Comparison of ENCODE assay signal across 17 cellular contexts in the genomic region with DNA sequence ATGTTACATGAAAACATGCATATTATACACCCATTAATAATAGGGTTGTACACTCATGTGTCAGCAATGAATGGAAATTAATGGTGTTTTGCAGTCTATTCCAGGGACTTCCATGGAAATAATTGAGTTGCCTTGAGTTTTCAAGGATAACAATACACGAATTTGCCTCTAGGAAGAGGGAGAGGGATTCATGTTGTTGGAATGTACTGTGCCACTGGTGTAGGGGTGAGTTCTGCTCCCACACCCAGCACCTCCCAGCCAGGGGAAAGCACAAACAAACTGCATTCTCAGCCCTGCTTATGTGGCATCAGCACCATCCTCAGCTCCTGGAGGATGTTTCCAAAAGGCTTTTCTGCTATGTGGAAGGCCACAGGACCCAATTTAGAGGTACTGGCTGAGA. TPM values are rescaled to one million over a fixed set of nuclear protein-coding genes. Genes with fewer than 3 reads are reported as not detected.
DNase-seq lines count a peak whose midpoint lies in the region; TF ChIP-seq lines count a peak whose summit lies in the region.
"Had no signal": no experiment of that assay in that cellular context is flagged by ENCODE, and none has a peak within 500 bp of the region (broad histone marks: within the 10 kb centered on the region; RNA-seq: fewer than 3 reads in every experiment).

No MANE protein-coding gene starts in this region.

- H3K36me3 ChIP-seq in thyroid gland = no peaks in the 10 kb centered on the region
- H3K36me3 ChIP-seq in neuronal stem cell (replicated peaks in 1 of 2; ENCODE audit: control insufficient read depth in 2 of 2, insufficient read depth in 2 of 2, low read length in 2 of 2) = peaks cover 0 to 2% of the 10 kb centered on the region in 2 donors
- H3K36me3 ChIP-seq: heart left ventricle had no signal

- no peak overlapping the region for H3K4me3 Mint-ChIP-seq in chondrocyte (ENCODE audit: unreplicated experiment)
- H3K4me3 Mint-ChIP-seq: IgD-negative memory B cell had no signal

- peak overlapping the region; percentile 58 for H3K27ac Mint-ChIP-seq in chondrocyte (ENCODE audit: unreplicated experiment)
- H3K27ac Mint-ChIP-seq: IgD-negative memory B cell had no signal

- no peak overlapping the region for H2BK5ac ChIP-seq in neuronal stem cell (ENCODE audit: low read length)

- H4K8ac ChIP-seq in neuronal stem cell (ENCODE audit: low read depth, low read length) = no peak overlapping the region

- no peak overlapping the region for H2AK5ac ChIP-seq in neuronal stem cell (ENCODE audit: low read depth, low read length)

- no peak overlapping the region for H2BK12ac ChIP-seq in neuronal stem cell (ENCODE audit: low read length)

- no peak overlapping the region for H3K4me3 ChIP-seq in thyroid gland (replicated peaks in 1 of 3)
- H3K4me3 ChIP-seq in neuronal stem cell (ENCODE audit: low read length in 2 of 2) = no peak overlapping the region
- H3K4me3 ChIP-seq: heart left ventricle, SK-N-MC had no signal

- H3K4me1 Mint-ChIP-seq in chondrocyte (ENCODE audit: low read depth) = peaks cover 42% of the 10 kb centered on the region

- H3K79me1 ChIP-seq in neuronal stem cell (ENCODE audit: low read depth, low read length) = peaks cover 4% of the 10 kb centered on the region

- H3K36me3 Mint-ChIP-seq in chondrocyte (ENCODE audit: low read depth) = no peaks in the 10 kb centered on the region
- H3K36me3 Mint-ChIP-seq: IgD-negative memory B cell had no signal

- H3K27me3 ChIP-seq in thyroid gland (no peaks in the 10 kb centered on the region), neuronal stem cell (ENCODE audit: control insufficient read depth in 3 of 3, insufficient read depth in 3 of 3, low read depth in 1 of 3, low read length in 3 of 3) (no peaks in the 10 kb centered on the region)
- H3K27me3 ChIP-seq: heart left ventricle had no signal

- H3K9me3 Mint-ChIP-seq in chondrocyte (ENCODE audit: low read depth) = no peaks in the 10 kb centered on the region
- H3K9me3 Mint-ChIP-seq: IgD-negative memory B cell had no signal

- no peak for TF ChIP-seq POLR2A in thyroid gland (IDR thresholded peaks at IDR 0.05)

- H3K4ac ChIP-seq in neuronal stem cell (ENCODE audit: low read length) = no peak overlapping the region

- intact Hi-C loops in thyroid gland (cut with DNase I) = loop anchor here (10.0 kb wide), 1 partner anchor 221 kb away; no protein-coding TSS in a partner anchor

- no peak overlapping the region for H3K4me2 ChIP-seq in neuronal stem cell (ENCODE audit: insufficient read depth, low read length, poor library complexity, severe bottlenecking)

- H3K9me3 ChIP-seq in thyroid gland (no peaks in the 10 kb centered on the region), neuronal stem cell (replicated peaks in 1 of 2; ENCODE audit: control insufficient read depth in 2 of 2, insufficient read depth in 1 of 2, low read depth in 1 of 2, low read length in 2 of 2) (no peaks in the 10 kb centered on the region)
- H3K9me3 ChIP-seq: heart left ventricle had no signal

- DNase-seq in AG08396 (ENCODE audit: low spot score) (peak; percentile 70), M059J (ENCODE audit: low read depth) (peak; percentile 93), chondrocyte (ENCODE audit: low spot score) (no peak), lung microvascular endothelial cell (ENCODE audit: low read depth in 2 of 2) (peak; percentile 21 to 89), NCI-H1694 treated with DMSO at 0.1 percent for 48 hours (lab: John Stamatoyannopoulos, UW) (no peak), thyroid gland (no peak), neuronal stem cell (ENCODE audit: low spot score) (no peak), COLO668 (lab: John Stamatoyannopoulos, UW; ENCODE audit: unreplicated experiment) (no peak)
- DNase-seq: activated T-cell treated with anti-CD3 and anti-CD28 coated beads for 4 hours; DMS79; heart left ventricle; left ventricle myocardium superior; NCI-H187; NCI-H774; stimulated activated CD4-positive, alpha-beta T cell treated with anti-CD3 and anti-CD28 coated beads, Interleukin-15, amount 100 ng/mL, for 24 hours had no signal

- H3K14ac ChIP-seq in neuronal stem cell (ENCODE audit: low read length) = no peak overlapping the region

- no peak overlapping the region for H3K23ac ChIP-seq in neuronal stem cell (ENCODE audit: low read depth, low read length, poor library complexity)

- H3K18ac ChIP-seq in neuronal stem cell (ENCODE audit: low read length) = no peak overlapping the region

- no peaks in the 10 kb centered on the region for H3K27me3 Mint-ChIP-seq in chondrocyte (ENCODE audit: low read depth)
- H3K27me3 Mint-ChIP-seq: IgD-negative memory B cell had no signal

- no peak overlapping the region for H2AFZ ChIP-seq in neuronal stem cell (ENCODE audit: low read length)

- H4K91ac ChIP-seq in neuronal stem cell (ENCODE audit: low read depth, low read length, poor library complexity) = no peak overlapping the region

- H3K9ac ChIP-seq in neuronal stem cell (ENCODE audit: low read depth, low read length, poor library complexity) = no peak overlapping the region

- H2BK120ac ChIP-seq in neuronal stem cell (ENCODE audit: low read depth, low read length) = no peak overlapping the region

- WGBS in thyroid gland, 2 donors = 67% methylated on average over 1 of the region's 1 CpG
- WGBS in neuronal stem cell (ENCODE audit: extremely low coverage in 2 of 2, insufficient read length in 2 of 2, insufficient replicate concordance in 1 of 2), 2 donors = no CpG with 5 or more reads among the region's 1 CpG

- no peak overlapping the region for H3K27ac ChIP-seq in thyroid gland
- H3K27ac ChIP-seq in neuronal stem cell (replicated peaks; ENCODE audit: low read length) = no peak overlapping the region
- H3K27ac ChIP-seq: SK-N-MC had no signal

- TF ChIP-seq CTCF in chondrocyte (IDR thresholded peaks at IDR 0.05) (no peak), thyroid gland (IDR thresholded peaks at IDR 0.05) (no peak)

- no peaks in the 10 kb centered on the region for H3K4me1 ChIP-seq in thyroid gland
- H3K4me1 ChIP-seq in neuronal stem cell (ENCODE audit: control insufficient read depth in 2 of 2, insufficient read depth in 1 of 2, low read depth in 1 of 2, low read length in 2 of 2) = peaks cover 6 to 15% of the 10 kb centered on the region in 2 donors

- no peak overlapping the region for H2BK15ac ChIP-seq in neuronal stem cell (ENCODE audit: low read length)

RNA-seq across cellular contexts. Expression of a gene that starts 57.8 kb away (rescaled TPM):
- 52.4 and 72.2 TPM in 2 replicates for total RNA-seq in M059J (2014; rRNA removed; shearing (Covaris generic))
- 12.1 to 20.6 TPM (median 18.5 TPM) in 3 replicates for total RNA-seq in chondrocyte
- 24.6 and 34.1 TPM in 2 replicates for total RNA-seq in lung microvascular endothelial cell
- 10 to 100 TPM; 29.6 to 46.7 (median 37.0) TPM for total RNA-seq in thyroid gland
- 15.9 TPM for polyA plus RNA-seq in neuronal stem cell (2013, experiment 1 of 2)
- polyA plus RNA-seq in neuronal stem cell (2013, experiment 2 of 2) = 16.0 TPM

Comparison
In these comparisons a context has a peak if more than half of its experiments do, and no peak if none do; other contexts are left out.
1. DNase-seq: peak in AG08396 (single experiment), M059J (single experiment) and lung microvascular endothelial cell (2 of 2); none in chondrocyte (single experiment), NCI-H1694 treated with DMSO at 0.1 percent for 48 hours (single experiment), thyroid gland (0 of 2), neuronal stem cell (single experiment) and COLO668 (single experiment).